8 cellular contexts compared by ENCODE assay signal in genomic region chr3:49276475-49277356, GRCh38. TPM values are rescaled to one million over a fixed set of nuclear protein-coding genes. Genes with fewer than 3 reads are reported as not detected.
DNase-seq lines count a peak whose midpoint lies in the region; ATAC-seq and TF ChIP-seq lines count a peak whose summit lies in the region.

Gene C3orf62 (minus strand): TSS chr3:49277232. CDS start chr3:49276872, 360 bp downstream.

- peak; percentile 62 for ATAC-seq in GM19395 (IDR thresholded peaks at IDR 0.05; ENCODE audit: unreplicated experiment)
- ATAC-seq in activated T-cell treated with anti-CD3 and anti-CD28 coated beads, Interleukin-2, amount 50 U/mL, for 4 hours, result peak; percentile 91 to 92

- no peak for TF ChIP-seq CTCF in AG04450 (IDR thresholded peaks at IDR 0.05; ENCODE audit: low read depth, low read length)
- TF ChIP-seq CTCF in esophagus muscularis mucosa (IDR thresholded peaks at IDR 0.05), result no peak

- H3K36me3 ChIP-seq in esophagus muscularis mucosa (peaks cover 0 to 35% (median 26%) of the 10 kb centered on the region in 4 donors), muscle layer of colon (ENCODE audit: insufficient read depth, low read length) (peaks cover 24% of the 10 kb centered on the region)

- peaks cover 6% of the 10 kb centered on the region for H3K36me3 Mint-ChIP-seq in activated T-cell treated with anti-CD3 and anti-CD28 coated beads, Interleukin-2, amount 50 U/mL, for 4 hours (ENCODE audit: insufficient read depth)

- H3K9me3 Mint-ChIP-seq in activated T-cell treated with anti-CD3 and anti-CD28 coated beads, Interleukin-2, amount 50 U/mL, for 4 hours, result no peaks in the 10 kb centered on the region

- peaks cover 26% of the 10 kb centered on the region for H3K4me1 Mint-ChIP-seq in activated T-cell treated with anti-CD3 and anti-CD28 coated beads, Interleukin-2, amount 50 U/mL, for 4 hours (ENCODE audit: low read depth)

- POLR2A ChIA-PET in AG04450 (lab: Yijun Ruan, JAX), result interaction anchor here (0.6 to 1.4 kb wide), 2 partner anchors 106 to 257 kb away, joined by 3 to 4 read pairs; partner anchors contain the start of gene KLHDC8B

- H3K4me3 Mint-ChIP-seq in activated T-cell treated with anti-CD3 and anti-CD28 coated beads, Interleukin-2, amount 50 U/mL, for 4 hours, result peak within 1 kb of the TSS; percentile 78

- WGBS in esophagus muscularis mucosa, result 3% methylated on average over 16 of the region's 48 CpGs

- no peak for TF ChIP-seq EP300 in esophagus muscularis mucosa (IDR thresholded peaks at IDR 0.05)

- peak within 1 kb of the TSS; percentile 55 for H3K9ac ChIP-seq in muscle layer of colon (ENCODE audit: low read length)

- H3K9me3 ChIP-seq in AG04450 (ENCODE audit: control insufficient read depth, insufficient read depth, low read length), result no peaks in the 10 kb centered on the region
- no peaks in the 10 kb centered on the region for H3K9me3 ChIP-seq in esophagus muscularis mucosa
- H3K9me3 ChIP-seq in muscle layer of colon (ENCODE audit: low read length), result no peaks in the 10 kb centered on the region

- intact Hi-C loops in esophagus muscularis mucosa (cut with DNase I), result loop anchor here (2.0 kb wide), 1 partner anchor 106 kb away; the partner anchor contains the start of gene KLHDC8B

- peak within 1 kb of the TSS; percentile 89 for H3K27ac ChIP-seq in AG04450 (ENCODE audit: low read depth, low read length)
- peak within 1 kb of the TSS; percentile 91 to 97 (median 92) for H3K27ac ChIP-seq in esophagus muscularis mucosa (replicated peaks in 1 of 4)
- peak within 1 kb of the TSS; percentile 79 for H3K27ac ChIP-seq in muscle layer of colon (ENCODE audit: low read depth, low read length)

- no peaks in the 10 kb centered on the region for H3K27me3 Mint-ChIP-seq in activated T-cell treated with anti-CD3 and anti-CD28 coated beads, Interleukin-2, amount 50 U/mL, for 4 hours (ENCODE audit: low read depth)

- CTCF ChIA-PET in AG04450 (lab: Charles Lee), result no interaction called here

- H3K27me3 ChIP-seq in AG04450 (ENCODE audit: control insufficient read depth, insufficient read depth, low read length) (no peaks in the 10 kb centered on the region), esophagus muscularis mucosa (no peaks in the 10 kb centered on the region), muscle layer of colon (ENCODE audit: control insufficient read depth in 1 of 2, insufficient read depth in 2 of 2, low read length in 2 of 2) (no peaks in the 10 kb centered on the region)

- H3K4me3 ChIP-seq in AG04450 (ENCODE audit: low read depth, low read length), result peak within 1 kb of the TSS; percentile 60
- H3K4me3 ChIP-seq in esophagus muscularis mucosa, result peak within 1 kb of the TSS; percentile 58 to 61 (median 60)
- H3K4me3 ChIP-seq in muscle layer of colon (ENCODE audit: low read depth in 1 of 2, low read length in 2 of 2), result peak within 1 kb of the TSS; percentile 20 to 65

- DNase-seq in AG04450 (ENCODE audit: low read depth, low spot score) (peak; percentile 47), NCI-H69 (lab: John Stamatoyannopoulos, UW) (peak; percentile 88), esophagus muscularis mucosa (ENCODE audit: extremely low spot score) (peak; percentile 96), NOMO-1 treated with dmso at 0.1 percent for 144 hours (lab: John Stamatoyannopoulos, UW; ENCODE audit: unreplicated experiment) (no peak)
- DNase-seq in activated T-cell treated with anti-CD3 and anti-CD28 coated beads, Interleukin-2, amount 50 U/mL, for 4 hours, result peak; percentile 61
- DNase-seq in stimulated activated CD8-positive, alpha-beta memory T cell treated with anti-CD3 and anti-CD28 coated beads, Interleukin-4, amount 100 ng/mL, for 24 hours (ENCODE audit: low read depth), result peak; percentile 71

- no peak for TF ChIP-seq POLR2A in esophagus muscularis mucosa (IDR thresholded peaks at IDR 0.05; ENCODE audit: low read depth)

- H3K4me1 ChIP-seq in esophagus muscularis mucosa, result peaks cover 31 to 52% (median 38%) of the 10 kb centered on the region in 4 donors
- peaks cover 16% of the 10 kb centered on the region for H3K4me1 ChIP-seq in muscle layer of colon (ENCODE audit: insufficient read depth, low read length)

RNA-seq across cellular contexts. Expression of gene C3orf62, which starts in this region (rescaled TPM):
- polyA plus RNA-seq in AG04450 (2011; rRNA removed), result 2.3 TPM in 2 replicates
- 1.8 and 2.8 TPM in 2 replicates for polyA minus RNA-seq in AG04450 (2011; rRNA and poly(A)+ RNA removed)
- 1 to 10 TPM; 4.7 to 5.5 (median 5.2) TPM for total RNA-seq in activated T-cell treated with anti-CD3 and anti-CD28 coated beads, Interleukin-2, amount 50 U/mL, for 4 hours
- 1 to 10 TPM; 3.1 to 8.7 (median 5.8) TPM for total RNA-seq in esophagus muscularis mucosa
